In the genomic region with DNA sequence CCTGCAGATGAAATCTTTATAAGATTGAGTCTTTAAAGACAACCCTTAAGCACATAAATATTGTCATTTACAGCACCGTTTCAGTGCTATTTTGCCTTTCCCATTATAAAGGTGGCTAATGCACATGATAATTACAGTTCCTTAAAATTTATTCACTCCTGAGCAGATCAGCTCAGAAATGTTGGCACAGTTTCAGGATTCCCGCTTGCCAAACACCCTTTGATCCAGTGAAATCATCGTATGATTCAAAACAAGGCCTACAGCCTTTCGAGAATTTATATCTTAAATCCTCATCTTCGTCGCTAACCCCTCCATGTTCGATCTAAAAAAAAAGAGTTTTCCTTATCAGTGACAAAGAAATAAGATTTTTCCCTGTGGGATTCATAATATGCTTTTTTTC, we compare ENCODE assay signal across 25 cellular contexts. TPM values are rescaled to one million over a fixed set of nuclear protein-coding genes. Genes with fewer than 3 reads are reported as not detected.
"Had no signal": no experiment of that assay in that cellular context is flagged by ENCODE, and none has a peak within 500 bp of the region (broad histone marks: within the 10 kb centered on the region; RNA-seq: fewer than 3 reads in every experiment).

No MANE protein-coding gene starts in this region.

- H3K4me3 ChIP-seq: adrenal gland, body of pancreas, coronary artery, esophagus muscularis mucosa, psoas muscle, stomach, testis had no signal

- H3K27ac Mint-ChIP-seq: activated CD4-positive, alpha-beta T cell treated with anti-CD3 and anti-CD28 coated beads for 36 hours; activated CD8-positive, alpha-beta T cell treated with anti-CD3 and anti-CD28 coated beads, Interleukin-2, amount 10 ng/mL, durations not matched to agents 7 days and 5 days; activated naive CD4-positive, alpha-beta T cell treated with anti-CD3 and anti-CD28 coated beads, Interleukin-2, amount 50 U/mL, for 24 hours; T-helper 17 cell had no signal

- ATAC-seq: activated CD4-positive, alpha-beta T cell treated with anti-CD3 and anti-CD28 coated beads for 36 hours; activated CD8-positive, alpha-beta T cell treated with anti-CD3 and anti-CD28 coated beads, Interleukin-2, amount 10 ng/mL, durations not matched to agents 7 days and 5 days; body of pancreas; psoas muscle; T-helper 17 cell had no signal

- DNase-seq: activated CD4-positive, alpha-beta T cell treated with anti-CD3 and anti-CD28 coated beads for 36 hours; activated CD8-positive, alpha-beta memory T cell treated with anti-CD3 and anti-CD28 coated beads, Interleukin-2, amount 50 U/mL, for 4 hours; activated CD8-positive, alpha-beta T cell treated with anti-CD3 and anti-CD28 coated beads, Interleukin-2, amount 10 ng/mL, durations not matched to agents 7 days and 5 days; activated effector memory CD4-positive, alpha-beta T cell treated with anti-CD3 and anti-CD28 coated beads, Interleukin-2, amount 50 U/mL, for 16 hours; activated T-cell treated with anti-CD3 and anti-CD28 coated beads, Interleukin-2, amount 50 U/mL, for 48 hours; adrenal gland; body of pancreas; caudate nucleus; foreskin fibroblast; hypothalamus; psoas muscle; stimulated activated CD4-positive, alpha-beta T cell treated with anti-CD3 and anti-CD28 coated beads, Interleukin-12 subunit alpha, Interleukin-12 subunit beta, amount 100 ng/mL, for 4 hours; stimulated activated CD4-positive, alpha-beta T cell treated with anti-CD3 and anti-CD28 coated beads, Interleukin-2, amount 100 ng/mL, for 24 hours; stomach; T-helper 17 cell; testis had no signal

- H3K4me3 Mint-ChIP-seq: activated CD4-positive, alpha-beta T cell treated with anti-CD3 and anti-CD28 coated beads for 36 hours; activated CD8-positive, alpha-beta T cell treated with anti-CD3 and anti-CD28 coated beads, Interleukin-2, amount 10 ng/mL, durations not matched to agents 7 days and 5 days; activated naive CD4-positive, alpha-beta T cell treated with anti-CD3 and anti-CD28 coated beads, Interleukin-2, amount 50 U/mL, for 24 hours had no signal

- H3K4me1 Mint-ChIP-seq: activated CD4-positive, alpha-beta T cell treated with anti-CD3 and anti-CD28 coated beads for 36 hours; activated naive CD4-positive, alpha-beta T cell treated with anti-CD3 and anti-CD28 coated beads, Interleukin-2, amount 50 U/mL, for 24 hours; T-helper 17 cell had no signal

- H3K9me3 ChIP-seq: adrenal gland, body of pancreas, esophagus muscularis mucosa, psoas muscle, stomach, testis had no signal

- H3K27me3 ChIP-seq: adrenal gland, body of pancreas, esophagus muscularis mucosa, stomach, testis had no signal

- H3K4me1 ChIP-seq: adrenal gland, body of pancreas, esophagus muscularis mucosa, psoas muscle, stomach, testis had no signal

- H3K36me3 ChIP-seq: adrenal gland, esophagus muscularis mucosa, stomach had no signal

- H3K27ac ChIP-seq: adrenal gland, body of pancreas, coronary artery, esophagus muscularis mucosa, psoas muscle, stomach, testis had no signal

- H3K36me3 Mint-ChIP-seq: activated naive CD4-positive, alpha-beta T cell treated with anti-CD3 and anti-CD28 coated beads, Interleukin-2, amount 50 U/mL, for 24 hours had no signal

RNA-seq across cellular contexts. Expression of a gene that starts 14.0 kb away (rescaled TPM):
- total RNA-seq: activated CD4-positive, alpha-beta T cell treated with anti-CD3 and anti-CD28 coated beads for 36 hours; activated CD8-positive, alpha-beta T cell treated with anti-CD3 and anti-CD28 coated beads, Interleukin-2, amount 10 ng/mL, durations not matched to agents 7 days and 5 days; body of pancreas; mesenteric fat pad; osteocyte; T-helper 17 cell; ureter had no signal

RNA-seq across cellular contexts. Expression of a gene that starts 47.0 kb away (rescaled TPM):
- total RNA-seq: activated CD4-positive, alpha-beta T cell treated with anti-CD3 and anti-CD28 coated beads for 36 hours; activated CD8-positive, alpha-beta T cell treated with anti-CD3 and anti-CD28 coated beads, Interleukin-2, amount 10 ng/mL, durations not matched to agents 7 days and 5 days; adrenal gland; body of pancreas; esophagus muscularis mucosa; kidney epithelial cell; lower leg skin; mesenteric fat pad; osteocyte; psoas muscle; stomach; T-helper 17 cell; ureter had no signal
- polyA plus RNA-seq: adrenal gland, neural cell, psoas muscle, stomach had no signal
